Comparison of ENCODE assay signal across 8 cellular contexts in genomic region chr11:59186130-59186594, GRCh38. TPM values are rescaled to one million over a fixed set of nuclear protein-coding genes. Genes with fewer than 3 reads are reported as not detected.
DNase-seq lines count a peak whose midpoint lies in the region; ATAC-seq and TF ChIP-seq lines count a peak whose summit lies in the region.

No MANE protein-coding gene starts in this region.

- no peak overlapping the region for H3K4me3 ChIP-seq in AG04449 (ENCODE audit: low read depth, low read length)
- H3K4me3 ChIP-seq in WERI-Rb-1 (ENCODE audit: low read depth, low read length) = no peak overlapping the region
- H3K4me3 ChIP-seq in dorsolateral prefrontal cortex = no peak overlapping the region

- no peaks in the 10 kb centered on the region for H3K9me3 ChIP-seq in WERI-Rb-1 (ENCODE audit: severe bottlenecking)

- no peak overlapping the region for H3K27ac ChIP-seq in WERI-Rb-1
- H3K27ac ChIP-seq in dorsolateral prefrontal cortex = peak overlapping the region in 45 of 59 donors; percentile 2 to 86 (median 47)

- H3K27me3 Mint-ChIP-seq in nephron (ENCODE audit: low read depth) = no peaks in the 10 kb centered on the region

- CTCF ChIA-PET in AG04449 (lab: Yijun Ruan, JAX) = interaction anchor here (1.5 to 5.0 kb wide), 8 partner anchors 9 to 42 kb away, joined by 7 to 75 read pairs (median 27); partner anchors contain the start of gene DTX4

- H3K27ac Mint-ChIP-seq in nephron = peak overlapping the region; percentile 72 to 94 (median 91)

- H3K9me3 Mint-ChIP-seq in nephron = no peaks in the 10 kb centered on the region

- H3K4me3 Mint-ChIP-seq in nephron = no peak overlapping the region

- peaks cover 65% of the 10 kb centered on the region for H3K36me3 Mint-ChIP-seq in nephron (ENCODE audit: low read depth)

- TF ChIP-seq CTCF in AG04449 (IDR thresholded peaks at IDR 0.05; ENCODE audit: insufficient read depth, low read length, missing control alignments) (peak; percentile 62), WERI-Rb-1 (IDR thresholded peaks at IDR 0.05; ENCODE audit: low read depth, low read length) (peak; percentile 65), dorsolateral prefrontal cortex (IDR thresholded peaks at IDR 0.05 in 54 of 56, conservative IDR thresholded peaks at IDR 0.05 in 2 of 56; ENCODE audit: low read depth in 1 of 56, partially characterized antibody in 56 of 56) (peak in 55 of 56 donors; percentile 23 to 76 (median 61)), nephron (IDR thresholded peaks at IDR 0.05; ENCODE audit: unreplicated experiment in 3 of 3) (peak; percentile 43 to 51 (median 49))

- intact Hi-C loops in dorsolateral prefrontal cortex (cut with DNase I) = no loop called here

- ATAC-seq in GM18502 (IDR thresholded peaks at IDR 0.05; ENCODE audit: poor library complexity, unreplicated experiment) (peak; percentile 72), HG03342 (IDR thresholded peaks at IDR 0.05; ENCODE audit: unreplicated experiment) (peak; percentile 79)

- POLR2A ChIA-PET in AG04449 (lab: Yijun Ruan, JAX) = no interaction called here

- DNase-seq in AG04449 (ENCODE audit: low read depth, low spot score) = no peak
- DNase-seq in WERI-Rb-1 = peak; percentile 11
- DNase-seq in dorsolateral prefrontal cortex = peak in 2 of 10 donors; percentile 31 to 62
- DNase-seq in NCI-H524 (lab: John Stamatoyannopoulos, UW) = no peak
- DNase-seq in NCI-H187 (lab: John Stamatoyannopoulos, UW) = no peak

- H3K4me1 Mint-ChIP-seq in nephron = peaks cover 56% of the 10 kb centered on the region

- H3K27me3 ChIP-seq in WERI-Rb-1 (ENCODE audit: insufficient read depth, low read depth, severe bottlenecking) = peaks cover 85% of the 10 kb centered on the region
- H3K27me3 ChIP-seq in dorsolateral prefrontal cortex = no peaks in the 10 kb centered on the region

- no peaks in the 10 kb centered on the region for H3K36me3 ChIP-seq in WERI-Rb-1

RNA-seq across cellular contexts. Expression of gene DTX4, which starts 14.2 kb away (rescaled TPM):
- total RNA-seq in dorsolateral prefrontal cortex = 10 to 100 TPM; 21.4 to 93.9 (median 32.3) TPM

RNA-seq across cellular contexts. Expression of gene MPEG1, which starts 26.6 kb away (rescaled TPM):
- total RNA-seq in dorsolateral prefrontal cortex = 1 to 10 TPM in 90 of 120 experiments, under 1 TPM in 30; 0.32 to 6.7 (median 1.6) TPM

RNA-seq across cellular contexts. Expression of gene FAM111A, which starts 43.5 kb away (rescaled TPM):
- 10 to 100 TPM in 53 of 120 experiments, 1 to 10 TPM in 67; 2.6 to 22.5 (median 9.5) TPM for total RNA-seq in dorsolateral prefrontal cortex
